ENCODE assay signal across 8 cellular contexts in genomic region chr20:41028359-41029149, GRCh38. TPM values are rescaled to one million over a fixed set of nuclear protein-coding genes. Genes with fewer than 3 reads are reported as not detected.
A peak's percentile ranks its signal among the peaks of the same experiment; 100 is the strongest.
DNase-seq lines count a peak whose midpoint lies in the region; ATAC-seq, FAIRE-seq and TF ChIP-seq lines count a peak whose summit lies in the region.

Gene TOP1 (plus strand): TSS chr20:41028822. CDS start chr20:41029068, 246 bp downstream.

- H3K9me2 ChIP-seq in Loucy (replicated peaks; ENCODE audit: low read depth, low read length) = no peaks in the 10 kb centered on the region

- ATAC-seq in natural killer cell treated with Interleukin-12 subunit alpha and Interleukin-12 subunit beta and Interleukin-15 and Interleukin-18, amount 100 ng/mL, for 72 hours = peak; percentile 99
- ATAC-seq in stimulated activated naive CD8-positive, alpha-beta T cell treated with anti-CD3 and anti-CD28 coated beads, Interleukin-15, Interleukin-2, amounts not matched to agents 100 U/mL and 50 U/mL, for 24 hours = peak; percentile 98

- H4K20me1 ChIP-seq in Loucy (ENCODE audit: insufficient read depth, low read length, poor library complexity, severe bottlenecking) = peaks cover 42% of the 10 kb centered on the region

- FAIRE-seq in H54 (lab: Jason Lieb, UNC) = peak; percentile 62

- H3K4me1 ChIP-seq in Loucy (ENCODE audit: insufficient read depth, low read length, poor library complexity, severe bottlenecking) = peaks cover 45% of the 10 kb centered on the region

- no peaks in the 10 kb centered on the region for H3K9me3 ChIP-seq in Loucy (ENCODE audit: insufficient read depth, low read depth, low read length)

- H3K4me2 ChIP-seq in Loucy (ENCODE audit: low read depth, low read length, poor library complexity, severe bottlenecking) = peak within 1 kb of the TSS; percentile 94

- H3F3A ChIP-seq in Loucy (ENCODE audit: low read depth) = no peaks in the 10 kb centered on the region

- TF ChIP-seq POLR2A in H54 (IDR thresholded peaks at IDR 0.05; ENCODE audit: low read depth, low read length) (peak; percentile 97), Raji (IDR thresholded peaks at IDR 0.05; ENCODE audit: insufficient read depth, low read depth, low read length) (peak; percentile 98)

- peaks cover 9% of the 10 kb centered on the region for H3K27me3 ChIP-seq in Loucy (ENCODE audit: insufficient read depth, low read length, poor library complexity, severe bottlenecking)

- H3K9ac ChIP-seq in Loucy (ENCODE audit: low read depth, low read length, poor library complexity, severe bottlenecking) = peak within 1 kb of the TSS; percentile 93

- H3K79me2 ChIP-seq in Loucy (ENCODE audit: insufficient read depth, low read length) = peaks cover 49% of the 10 kb centered on the region

- H3K36me3 Mint-ChIP-seq in natural killer cell treated with Interleukin-12 subunit alpha and Interleukin-12 subunit beta and Interleukin-15 and Interleukin-18, amount 100 ng/mL, for 72 hours = peaks cover 19% of the 10 kb centered on the region

- DNase-seq in EL = peak; percentile 100
- peak; percentile 95 for DNase-seq in H54 (ENCODE audit: insufficient read length, low spot score)
- DNase-seq in activated T-helper 9 cell treated with anti-CD3 and anti-CD28 coated beads, Interleukin-2, amount 50 U/mL, for 16 hours (ENCODE audit: low read depth) = peak; percentile 100
- peak; percentile 100 for DNase-seq in fibroblast of peridontal ligament (ENCODE audit: extremely low read depth)
- peak; percentile 100 for DNase-seq in natural killer cell treated with Interleukin-12 subunit alpha and Interleukin-12 subunit beta and Interleukin-15 and Interleukin-18, amount 100 ng/mL, for 72 hours (ENCODE audit: low spot score)
- DNase-seq in stimulated activated naive CD8-positive, alpha-beta T cell treated with anti-CD3 and anti-CD28 coated beads, Interleukin-15, Interleukin-2, amounts not matched to agents 100 U/mL and 50 U/mL, for 24 hours = peak; percentile 100

- H2AFZ ChIP-seq in Loucy (ENCODE audit: low read length) = peak within 1 kb of the TSS; percentile 64

- peak within 1 kb of the TSS; percentile 87 for H3K4me3 ChIP-seq in Loucy (ENCODE audit: low read length, poor library complexity, severe bottlenecking)

- H3K36me3 ChIP-seq in Loucy (ENCODE audit: insufficient read depth, low read length) = no peaks in the 10 kb centered on the region

- H3K27ac Mint-ChIP-seq in natural killer cell treated with Interleukin-12 subunit alpha and Interleukin-12 subunit beta and Interleukin-15 and Interleukin-18, amount 100 ng/mL, for 72 hours = peak within 1 kb of the TSS; percentile 95 to 97

- H3K4me1 Mint-ChIP-seq in natural killer cell treated with Interleukin-12 subunit alpha and Interleukin-12 subunit beta and Interleukin-15 and Interleukin-18, amount 100 ng/mL, for 72 hours (ENCODE audit: low read depth in 2 of 2) = peaks cover 42 to 54% of the 10 kb centered on the region in 2 donors

- no peaks in the 10 kb centered on the region for H3K27me3 Mint-ChIP-seq in natural killer cell treated with Interleukin-12 subunit alpha and Interleukin-12 subunit beta and Interleukin-15 and Interleukin-18, amount 100 ng/mL, for 72 hours

- no peak for TF ChIP-seq CTCF in Loucy (conservative IDR thresholded peaks at IDR 0.05; ENCODE audit: low read length)

- peak within 1 kb of the TSS; percentile 99 for H3K4me3 Mint-ChIP-seq in natural killer cell treated with Interleukin-12 subunit alpha and Interleukin-12 subunit beta and Interleukin-15 and Interleukin-18, amount 100 ng/mL, for 72 hours

- no peaks in the 10 kb centered on the region for H3K9me3 Mint-ChIP-seq in natural killer cell treated with Interleukin-12 subunit alpha and Interleukin-12 subunit beta and Interleukin-15 and Interleukin-18, amount 100 ng/mL, for 72 hours

RNA-seq across cellular contexts. Expression of gene TOP1, which starts in this region (rescaled TPM):
- 10 to 100 TPM; 77.5 to 81.2 TPM for total RNA-seq in natural killer cell treated with Interleukin-12 subunit alpha and Interleukin-12 subunit beta and Interleukin-15 and Interleukin-18, amount 100 ng/mL, for 72 hours

Comparison
In these comparisons a context has a peak if more than half of its experiments do, and no peak if none do; other contexts are left out.
1. Peak in every context shown above with its lines: DNase-seq, ATAC-seq and H3K4me3 ChIP-seq.